20 cellular contexts compared by ENCODE assay signal in genomic region chr1:180248176-180248575, GRCh38. TPM values are rescaled to one million over a fixed set of nuclear protein-coding genes. Genes with fewer than 3 reads are reported as not detected.
DNase-seq lines count a peak whose midpoint lies in the region; ATAC-seq, FAIRE-seq and TF ChIP-seq lines count a peak whose summit lies in the region.
"Had no signal": no experiment of that assay in that cellular context is flagged by ENCODE, and none has a peak within 500 bp of the region (broad histone marks: within the 10 kb centered on the region; RNA-seq: fewer than 3 reads in every experiment).

No MANE protein-coding gene starts in this region.

- no peak overlapping the region for H2BK120ac ChIP-seq in neuronal stem cell (ENCODE audit: low read depth, low read length)

- no peak for TF ChIP-seq EP300 in HepG2 (IDR thresholded peaks at IDR 0.05; ENCODE audit: low read depth in 2 of 2, low read length in 2 of 2)
- no peak for TF ChIP-seq EP300 in HepG2 (CRISPR knock-in tag; IDR thresholded peaks at IDR 0.05; ENCODE audit: borderline replicate concordance)

- 67% methylated on average over 1 of the region's 7 CpGs for WGBS in HepG2 (ENCODE audit: low lambda C conversion rate)
- WGBS in right lobe of liver (ENCODE audit: insufficient coverage, low coverage, low lambda C conversion rate, missing lambda C conversion rate), result 67% methylated on average over 1 of the region's 7 CpGs
- WGBS in neuronal stem cell (ENCODE audit: extremely low coverage in 2 of 2, insufficient read length in 2 of 2, insufficient replicate concordance in 1 of 2), 2 donors, result no CpG with 5 or more reads among the region's 7 CpGs

- no peaks in the 10 kb centered on the region for H3K9me3 Mint-ChIP-seq in stimulated activated memory B cell treated with anti-CD40 and anti-IgM and Interleukin-4, amounts not matched to agents 10 μg/mL and 1 μg/mL and 100 μg/mL, for 72 hours
- no peaks in the 10 kb centered on the region for H3K9me3 Mint-ChIP-seq in Caco-2 (ENCODE audit: unreplicated experiment)
- H3K9me3 Mint-ChIP-seq: CD4-positive, alpha-beta T cell had no signal

- no peak overlapping the region for H2AFZ ChIP-seq in HepG2 (ENCODE audit: low read length)
- H2AFZ ChIP-seq in neuronal stem cell (ENCODE audit: low read length), result no peak overlapping the region

- no peaks in the 10 kb centered on the region for H3K36me3 Mint-ChIP-seq in stimulated activated memory B cell treated with anti-CD40 and anti-IgM and Interleukin-4, amounts not matched to agents 10 μg/mL and 1 μg/mL and 100 μg/mL, for 72 hours
- no peaks in the 10 kb centered on the region for H3K36me3 Mint-ChIP-seq in Caco-2 (ENCODE audit: insufficient read depth, unreplicated experiment)

- H3K4me1 Mint-ChIP-seq in stimulated activated memory B cell treated with anti-CD40 and anti-IgM and Interleukin-4, amounts not matched to agents 10 μg/mL and 1 μg/mL and 100 μg/mL, for 72 hours, result no peaks in the 10 kb centered on the region
- H3K4me1 Mint-ChIP-seq in Caco-2 (ENCODE audit: low read depth, unreplicated experiment), result no peaks in the 10 kb centered on the region

- H4K8ac ChIP-seq in neuronal stem cell (ENCODE audit: low read depth, low read length), result no peak overlapping the region

- no peak for TF ChIP-seq POLR2A in HepG2 (IDR thresholded peaks at IDR 0.05; ENCODE audit: insufficient read depth in 1 of 2, low read depth in 2 of 2, low read length in 2 of 2)
- no peak for TF ChIP-seq POLR2A in right lobe of liver (IDR thresholded peaks at IDR 0.05)

- in situ Hi-C loops in HepG2 (cut with HindIII; ENCODE audit: extremely low pct_ligation_motif_present, low pct_unique_long_range_greater_than_20kb), result no loop called here

- H2AK5ac ChIP-seq in neuronal stem cell (ENCODE audit: low read depth, low read length), result no peak overlapping the region

- H4K20me1 ChIP-seq in HepG2 (ENCODE audit: insufficient read depth, low read length), result no peaks in the 10 kb centered on the region

- H3K27me3 ChIP-seq in HepG2 (ENCODE audit: control insufficient read depth in 1 of 2, insufficient read depth in 2 of 2, low read length in 2 of 2) (no peaks in the 10 kb centered on the region; a peak in 2 of 5 replicates), right lobe of liver (no peaks in the 10 kb centered on the region), neuronal stem cell (ENCODE audit: control insufficient read depth in 3 of 3, insufficient read depth in 3 of 3, low read depth in 1 of 3, low read length in 3 of 3) (peaks cover 0 to 48% (median 0%) of the 10 kb centered on the region in 3 experiments), Caco-2 (replicated peaks; ENCODE audit: control insufficient read depth, insufficient read depth, low read length) (no peaks in the 10 kb centered on the region)

- H3K4me2 ChIP-seq in HepG2 (ENCODE audit: low read depth, low read length) (peak overlapping the region; percentile 45), neuronal stem cell (ENCODE audit: insufficient read depth, low read length, poor library complexity, severe bottlenecking) (no peak overlapping the region)
- H3K4me2 ChIP-seq: A549 had no signal

- H3K79me2 ChIP-seq in HepG2 (ENCODE audit: insufficient read depth, low read length), result no peaks in the 10 kb centered on the region

- H2BK5ac ChIP-seq in neuronal stem cell (ENCODE audit: low read length), result no peak overlapping the region

- H2BK15ac ChIP-seq in neuronal stem cell (ENCODE audit: low read length), result peak overlapping the region; percentile 73

- H3K27ac ChIP-seq in HepG2 (ENCODE audit: extremely low read length, insufficient read depth, low read length), result no peak overlapping the region
- no peak overlapping the region for H3K27ac ChIP-seq in right lobe of liver
- H3K27ac ChIP-seq in neuronal stem cell (replicated peaks; ENCODE audit: low read length), result no peak overlapping the region
- H3K27ac ChIP-seq: 22Rv1, A549, C4-2B had no signal

- H3K14ac ChIP-seq in neuronal stem cell (ENCODE audit: low read length), result peak overlapping the region; percentile 47

- peak overlapping the region; percentile 33 for H3K18ac ChIP-seq in neuronal stem cell (ENCODE audit: low read length)

- no peak overlapping the region for H3K27ac Mint-ChIP-seq in stimulated activated memory B cell treated with anti-CD40 and anti-IgM and Interleukin-4, amounts not matched to agents 10 μg/mL and 1 μg/mL and 100 μg/mL, for 72 hours
- H3K27ac Mint-ChIP-seq in Caco-2 (ENCODE audit: unreplicated experiment), result no peak overlapping the region
- H3K27ac Mint-ChIP-seq: CD4-positive, alpha-beta T cell had no signal

- TF ChIP-seq CTCF in HepG2 (CRISPR knock-in tag; IDR thresholded peaks at IDR 0.05) (no peak), right lobe of liver (IDR thresholded peaks at IDR 0.05) (no peak), Caco-2 (IDR thresholded peaks at IDR 0.05; ENCODE audit: insufficient read depth in 1 of 2, low read depth in 1 of 2, low read length in 1 of 2, severe bottlenecking in 1 of 2, unreplicated experiment in 1 of 2) (no peak)

- peak overlapping the region; percentile 8 for H3K23ac ChIP-seq in neuronal stem cell (ENCODE audit: low read depth, low read length, poor library complexity)

- H3K4ac ChIP-seq in neuronal stem cell (ENCODE audit: low read length), result no peak overlapping the region

- no peaks in the 10 kb centered on the region for H3K9me3 ChIP-seq in HepG2 (ENCODE audit: low read length)
- no peaks in the 10 kb centered on the region for H3K9me3 ChIP-seq in right lobe of liver
- H3K9me3 ChIP-seq in neuronal stem cell (replicated peaks in 1 of 2; ENCODE audit: control insufficient read depth in 2 of 2, insufficient read depth in 1 of 2, low read depth in 1 of 2, low read length in 2 of 2), result no peaks in the 10 kb centered on the region
- H3K9me3 ChIP-seq in Caco-2, result no peaks in the 10 kb centered on the region
- H3K9me3 ChIP-seq: A549, HAP-1 had no signal

- intact Hi-C loops in HepG2 (cut with micrococcal nuclease; ENCODE audit: unreplicated experiment) (loop anchor here (10.0 kb wide), 1 partner anchor 63 kb away; no protein-coding TSS in a partner anchor), right lobe of liver (cut with DNase I) (no loop called here), Caco-2 (cut with micrococcal nuclease; ENCODE audit: unreplicated experiment) (no loop called here), head of caudate nucleus (cut with DNase I) (no loop called here)

- no peak for TF ChIP-seq RAD21 in HepG2 (CRISPR knock-in tag; IDR thresholded peaks at IDR 0.05)

- H3K36me3 ChIP-seq in HepG2 (replicated peaks in 1 of 2; ENCODE audit: control insufficient read depth in 1 of 2, insufficient read depth in 2 of 2, low read length in 2 of 2) (no peaks in the 10 kb centered on the region), right lobe of liver (no peaks in the 10 kb centered on the region), neuronal stem cell (replicated peaks in 1 of 2; ENCODE audit: control insufficient read depth in 2 of 2, insufficient read depth in 2 of 2, low read length in 2 of 2) (no peaks in the 10 kb centered on the region), Caco-2 (ENCODE audit: control insufficient read depth, insufficient read depth, low read length) (no peaks in the 10 kb centered on the region)
- H3K36me3 ChIP-seq: HAP-1 had no signal

- H3K27me3 Mint-ChIP-seq in stimulated activated memory B cell treated with anti-CD40 and anti-IgM and Interleukin-4, amounts not matched to agents 10 μg/mL and 1 μg/mL and 100 μg/mL, for 72 hours, result peaks cover 69% of the 10 kb centered on the region
- no peaks in the 10 kb centered on the region for H3K27me3 Mint-ChIP-seq in Caco-2 (ENCODE audit: insufficient read depth, unreplicated experiment)

- peak overlapping the region in 1 of 3 experiments; percentile 33; a peak in 1 of 6 replicates for H3K4me3 ChIP-seq in HepG2 (replicated peaks in 1 of 3; ENCODE audit: insufficient read depth in 1 of 3, low read depth in 2 of 3, low read length in 3 of 3)
- no peak overlapping the region for H3K4me3 ChIP-seq in right lobe of liver
- no peak overlapping the region for H3K4me3 ChIP-seq in neuronal stem cell (ENCODE audit: low read length in 2 of 2)
- H3K4me3 ChIP-seq in Caco-2 (ENCODE audit: low read depth, low read length), result no peak overlapping the region
- H3K4me3 ChIP-seq: A549, GM12878, HAP-1 had no signal

- CTCF ChIA-PET in HepG2 (lab: Yijun Ruan, JAX; ENCODE audit: low intra/inter-chr PET ratio, low total read pairs), result no interaction called here
- CTCF ChIA-PET in Caco-2 (lab: Charles Lee), result interaction anchor here (0.6 to 0.8 kb wide), 2 partner anchors 31 to 857 kb away, joined by 4 read pairs; no protein-coding TSS in a partner anchor

- no peak overlapping the region for H2BK12ac ChIP-seq in neuronal stem cell (ENCODE audit: low read length)

- POLR2A ChIA-PET in HepG2 (lab: Yijun Ruan, JAX) (no interaction called here), Caco-2 (lab: Charles Lee) (no interaction called here)

- BruUV-seq in HepG2 (replicated peaks; lab: Mats Ljungman, UMichigan) (no TSS peak), Caco-2 (replicated peaks; lab: Mats Ljungman, UMichigan) (no TSS peak)

- no peak overlapping the region for H3K4me3 Mint-ChIP-seq in stimulated activated memory B cell treated with anti-CD40 and anti-IgM and Interleukin-4, amounts not matched to agents 10 μg/mL and 1 μg/mL and 100 μg/mL, for 72 hours
- H3K4me3 Mint-ChIP-seq in Caco-2 (ENCODE audit: unreplicated experiment), result no peak overlapping the region
- H3K4me3 Mint-ChIP-seq: CD4-positive, alpha-beta T cell had no signal

- ATAC-seq in HepG2 (peak; percentile 27), right lobe of liver (no peak)
- peak; percentile 10 for ATAC-seq in stimulated activated memory B cell treated with anti-CD40 and anti-IgM and Interleukin-4, amounts not matched to agents 10 μg/mL and 1 μg/mL and 100 μg/mL, for 72 hours
- ATAC-seq: A549, GM12878 had no signal

- peak; percentile 24 for DNase-seq in DMS53 (lab: John Stamatoyannopoulos, UW)
- DNase-seq in DMS53 treated with DMSO at 0.1 percent for 48 hours (lab: John Stamatoyannopoulos, UW; ENCODE audit: unreplicated experiment), result no peak
- DNase-seq in HepG2 (ENCODE audit: low spot score), result no peak
- DNase-seq in right lobe of liver, result no peak
- no peak for DNase-seq in neuronal stem cell (ENCODE audit: low spot score)
- DNase-seq in Caco-2, result no peak
- DNase-seq in head of caudate nucleus, result no peak
- DNase-seq: AML-193; CD4-positive, alpha-beta T cell; DMS153; DND-41; EL had no signal

- no peaks in the 10 kb centered on the region for H3K79me1 ChIP-seq in neuronal stem cell (ENCODE audit: low read depth, low read length)

- H3K4me1 ChIP-seq in HepG2 (ENCODE audit: insufficient read depth, low read length) (peaks cover 71% of the 10 kb centered on the region), right lobe of liver (no peaks in the 10 kb centered on the region), neuronal stem cell (ENCODE audit: control insufficient read depth in 2 of 2, insufficient read depth in 1 of 2, low read depth in 1 of 2, low read length in 2 of 2) (peaks cover 0 to 6% of the 10 kb centered on the region in 2 donors), Caco-2 (no peaks in the 10 kb centered on the region)
- H3K4me1 ChIP-seq: HAP-1 had no signal

- no peak for FAIRE-seq in HepG2 (lab: Jason Lieb, UNC)
- FAIRE-seq: A549, GM12878, GM19239 had no signal

- H3K9ac ChIP-seq in HepG2 (ENCODE audit: insufficient read depth, low read depth, low read length) (no peak overlapping the region), neuronal stem cell (ENCODE audit: low read depth, low read length, poor library complexity) (no peak overlapping the region)

- H4K91ac ChIP-seq in neuronal stem cell (ENCODE audit: low read depth, low read length, poor library complexity), result no peak overlapping the region

RNA-seq across cellular contexts. Expression of gene LHX4, which starts 18.1 kb away (rescaled TPM):
- total RNA-seq in HepG2 (2016; rRNA removed; fragmentation: Illumina TruSeq; extraction: Trizol) (0.03 and 0.07 TPM in 2 replicates), right lobe of liver (not detected), Caco-2 (2022) (0.16 and 0.19 TPM in 2 replicates)
- total RNA-seq in HepG2 (2016; cell fraction: cytosol; rRNA removed; fragmentation: Illumina TruSeq; extraction: Trizol; ENCODE audit: low read depth), result not detected in 2 replicates
- total RNA-seq in HepG2 (2016; cell fraction: insoluble cytoplasmic fraction; rRNA removed; fragmentation: Illumina TruSeq; extraction: Trizol), result 0.03 and 0.13 TPM in 2 replicates
- total RNA-seq in HepG2 (2016; cell fraction: membrane; rRNA removed; fragmentation: Illumina TruSeq; extraction: Trizol), result 0.03 TPM in 1 of 2 replicates, not detected in the other
- total RNA-seq in HepG2 (2016; cell fraction: nucleus; rRNA removed; fragmentation: Illumina TruSeq; extraction: Trizol), result not detected in 2 replicates
- 0.03 and 0.05 TPM in 2 replicates for polyA plus RNA-seq in HepG2 (2011; rRNA removed)
- 0.03 and 0.05 TPM in 2 replicates for polyA plus RNA-seq in HepG2 (2011; cell fraction: cytosol; rRNA removed)
- 0.02 and 0.03 TPM in 2 replicates for polyA plus RNA-seq in HepG2 (2011; cell fraction: nucleus; rRNA removed)
- 0.47 and 0.60 TPM in 2 replicates for polyA plus RNA-seq in HepG2 (2012)
- polyA plus RNA-seq in HepG2 (2016; cell fraction: cytosol; fragmentation: Illumina TruSeq; extraction: Trizol; ENCODE audit: low read depth), result not detected in 2 replicates
- polyA plus RNA-seq in HepG2 (2016; cell fraction: insoluble cytoplasmic fraction; fragmentation: Illumina TruSeq; extraction: Trizol; ENCODE audit: low read depth), result 0.17 TPM in 1 of 2 replicates, not detected in the other
- 0.03 and 0.22 TPM in 2 replicates for polyA plus RNA-seq in HepG2 (2016; cell fraction: membrane; fragmentation: Illumina TruSeq; extraction: Trizol; ENCODE audit: low read depth)
- polyA plus RNA-seq in HepG2 (2016; cell fraction: nucleus; fragmentation: Illumina TruSeq; extraction: Trizol; ENCODE audit: insufficient read depth, low read depth), result 0.07 and 0.09 TPM in 2 replicates
- 0.96 and 2.5 TPM in 2 replicates for polyA minus RNA-seq in HepG2 (2011; rRNA and poly(A)+ RNA removed; ENCODE audit: low replicate concordance)
- not detected in 2 replicates for polyA minus RNA-seq in HepG2 (2011; cell fraction: cytosol; rRNA and poly(A)+ RNA removed)
- polyA minus RNA-seq in HepG2 (2011; cell fraction: nucleus; rRNA and poly(A)+ RNA removed), result 0.12 TPM in 1 of 2 replicates, not detected in the other
- 0.06 TPM for polyA plus RNA-seq in neuronal stem cell (2013, experiment 1 of 2)
- polyA plus RNA-seq in neuronal stem cell (2013, experiment 2 of 2), result 0.08 TPM
- total RNA-seq: G401, GM12878 had no signal

Comparison
In these comparisons a context has a peak if more than half of its experiments do, and no peak if none do; other contexts are left out.
1. ATAC-seq: peak in HepG2 (single experiment) and stimulated activated memory B cell treated with anti-CD40 and anti-IgM and Interleukin-4, amounts not matched to agents 10 μg/mL and 1 μg/mL and 100 μg/mL, for 72 hours (single experiment); none in right lobe of liver (0 of 4).